ENCODE assay signal across 13 cellular contexts in genomic region chr2:127362486-127362885, GRCh38. TPM values are rescaled to one million over a fixed set of nuclear protein-coding genes. Genes with fewer than 3 reads are reported as not detected.
DNase-seq lines count a peak whose midpoint lies in the region; ATAC-seq and TF ChIP-seq lines count a peak whose summit lies in the region.
"Had no signal": no experiment of that assay in that cellular context is flagged by ENCODE, and none has a peak within 500 bp of the region (broad histone marks: within the 10 kb centered on the region; RNA-seq: fewer than 3 reads in every experiment).

No MANE protein-coding gene starts in this region.

- H3F3A ChIP-seq in smooth muscle cell (ENCODE audit: low read depth), result no peaks in the 10 kb centered on the region

- H3K27ac ChIP-seq in smooth muscle cell (ENCODE audit: low read depth) (peak overlapping the region; percentile 8), OCI-LY7 (ENCODE audit: low read depth, low read length, poor library complexity, severe bottlenecking) (no peak overlapping the region)
- H3K27ac ChIP-seq: BLaER1 had no signal

- no peaks in the 10 kb centered on the region for H3K4me1 ChIP-seq in smooth muscle cell (ENCODE audit: low read depth)
- H3K4me1 ChIP-seq in OCI-LY7 (ENCODE audit: insufficient read depth, low read length, poor library complexity, severe bottlenecking), result no peaks in the 10 kb centered on the region

- H3K9me2 ChIP-seq in OCI-LY7 (ENCODE audit: insufficient read depth, low read length), result no peaks in the 10 kb centered on the region

- CTCF ChIA-PET in Calu3 (lab: Charles Lee), result interaction anchor here (0.6 to 1.0 kb wide), 3 partner anchors 12 to 51 kb away, joined by 3 to 5 read pairs (median 4); no protein-coding TSS in a partner anchor
- CTCF ChIA-PET in OCI-LY7 (lab: Charles Lee; ENCODE audit: unreplicated experiment), result no interaction called here

- H3K4me1 Mint-ChIP-seq in Calu3 (ENCODE audit: low read depth, unreplicated experiment), result peaks cover 41% of the 10 kb centered on the region

- DNase-seq in Calu3 (no peak), NCI-H1105 (lab: John Stamatoyannopoulos, UW) (peak; percentile 2), smooth muscle cell (lab: John Stamatoyannopoulos, UW; ENCODE audit: unreplicated experiment) (no peak), MV-4-11 (lab: John Stamatoyannopoulos, UW) (no peak), OCI-LY7 (ENCODE audit: low spot score) (no peak), GM19240 (ENCODE audit: insufficient read length, low spot score) (no peak)
- DNase-seq: DMS153, DND-41, GF-D8 had no signal

- POLR2A ChIA-PET in OCI-LY7 (lab: Charles Lee), result interaction anchor here (1.0 kb wide), 1 partner anchor 38 kb away, joined by 3 read pairs; no protein-coding TSS in a partner anchor

- no peaks in the 10 kb centered on the region for H3K9me3 ChIP-seq in smooth muscle cell (replicated peaks; ENCODE audit: low read depth)
- H3K9me3 ChIP-seq in OCI-LY7 (ENCODE audit: low read length), result peaks cover 8% of the 10 kb centered on the region; the same call in 1 of the 2 replicates

- H3K27me3 Mint-ChIP-seq in Calu3 (ENCODE audit: unreplicated experiment), result no peaks in the 10 kb centered on the region

- no peaks in the 10 kb centered on the region for H3K27me3 ChIP-seq in smooth muscle cell (ENCODE audit: low read depth)
- H3K27me3 ChIP-seq: BLaER1 had no signal

- 81% methylated on average over 4 of the region's 4 CpGs for WGBS in smooth muscle cell (ENCODE audit: low lambda C conversion rate)

- no peak overlapping the region for H3K9ac ChIP-seq in smooth muscle cell (ENCODE audit: low read depth)
- H3K9ac ChIP-seq: BLaER1 had no signal

- BruUV-seq in Calu3 (replicated peaks; lab: Mats Ljungman, UMichigan), result no TSS peak
- no TSS peak for BruUV-seq in OCI-LY7 (replicated peaks; lab: Mats Ljungman, UMichigan)

- peaks cover 10% of the 10 kb centered on the region for H3K36me3 Mint-ChIP-seq in Calu3 (ENCODE audit: insufficient read depth, unreplicated experiment)

- no peak for TF ChIP-seq CTCF in Calu3 (IDR thresholded peaks at IDR 0.05; ENCODE audit: unreplicated experiment)
- TF ChIP-seq CTCF in smooth muscle cell (IDR thresholded peaks at IDR 0.05; ENCODE audit: borderline replicate concordance, insufficient read depth, poor library complexity, severe bottlenecking), result no peak
- no peak for TF ChIP-seq CTCF in OCI-LY7 (conservative IDR thresholded peaks at IDR 0.05; ENCODE audit: low read length)

- H3K9me3 Mint-ChIP-seq in Calu3 (ENCODE audit: low read depth, unreplicated experiment), result no peaks in the 10 kb centered on the region

- H3K4me2 ChIP-seq in smooth muscle cell (peak overlapping the region; percentile 32), OCI-LY7 (ENCODE audit: low read length) (no peak overlapping the region)
- H3K4me2 ChIP-seq: BLaER1 had no signal

- H3K36me3 ChIP-seq in smooth muscle cell (ENCODE audit: low read depth) (no peaks in the 10 kb centered on the region), OCI-LY7 (ENCODE audit: insufficient read depth, low read length) (0 out of 2 replicates have a peak, but pooled peaks cover 5% of the 10 kb centered on the region)

- H2AFZ ChIP-seq in smooth muscle cell (ENCODE audit: low read depth) (no peak overlapping the region), OCI-LY7 (ENCODE audit: low read length) (no peak overlapping the region)

- peak overlapping the region; percentile 61 for H3K4me3 Mint-ChIP-seq in Calu3 (ENCODE audit: low read depth, unreplicated experiment)

- ATAC-seq in SK-N-SH treated with all-trans-retinoic acid at 6 μM for 48 hours, result no peak
- ATAC-seq: K562 had no signal

- H3K27ac Mint-ChIP-seq in Calu3 (ENCODE audit: unreplicated experiment), result no peak overlapping the region

- intact Hi-C loops in Calu3 (cut with micrococcal nuclease; ENCODE audit: unreplicated experiment) (loop anchor here (5.0 kb wide), 1 partner anchor 115 kb away; no protein-coding TSS in a partner anchor), OCI-LY7 (cut with micrococcal nuclease; ENCODE audit: unreplicated experiment) (no loop called here)

- H3K4me3 ChIP-seq in smooth muscle cell (no peak overlapping the region), OCI-LY7 (ENCODE audit: low read depth, low read length, poor library complexity, severe bottlenecking) (no peak overlapping the region)
- H3K4me3 ChIP-seq: BLaER1, K562 had no signal

- H3K79me2 ChIP-seq in smooth muscle cell (ENCODE audit: low read depth), result peaks cover 99% of the 10 kb centered on the region
- peaks cover 94% of the 10 kb centered on the region for H3K79me2 ChIP-seq in OCI-LY7 (ENCODE audit: insufficient read depth, low read depth, low read length)

- H4K20me1 ChIP-seq in smooth muscle cell (ENCODE audit: low read depth) (peaks cover 100% of the 10 kb centered on the region), OCI-LY7 (ENCODE audit: insufficient read depth, low read length) (peaks cover 16% of the 10 kb centered on the region)

TF ChIP-seq in SK-N-SH treated with all-trans-retinoic acid at 6 μM for 48 hours, 23 proteins besides CTCF, POLR2A, EP300 and RAD21:
- TF ChIP-seq TCF4 (CRISPR knock-in tag; IDR thresholded peaks at IDR 0.05; ENCODE audit: borderline replicate concordance) (peak; percentile 18; the same call in 1 of the 2 replicates), ZNF565 (CRISPR knock-in tag; conservative IDR thresholded peaks at IDR 0.05; ENCODE audit: low read depth) (no peak)

RNA-seq across cellular contexts. Expression of gene MAP3K2, which starts 25.3 kb away (rescaled TPM):
- 60.4 and 60.9 TPM in 2 replicates for total RNA-seq in Calu3 (2022)
- 42.7 and 46.7 TPM in 2 replicates for total RNA-seq in smooth muscle cell
- 33.6 and 39.2 TPM in 2 replicates for polyA plus RNA-seq in smooth muscle cell
- total RNA-seq in OCI-LY7 (2014; rRNA removed; shearing (Covaris generic)), result 33.2 and 47.5 TPM in 2 replicates
- 52.5 and 55.9 TPM in 2 replicates for total RNA-seq in OCI-LY7 (2022)

RNA-seq across cellular contexts. Expression of gene PROC, which starts 55.7 kb away (rescaled TPM):
- 0.59 TPM in 1 of 2 replicates, not detected in the other for total RNA-seq in Calu3 (2022)
- total RNA-seq in smooth muscle cell, result 1.1 TPM in 1 of 2 replicates, not detected in the other
- 0.44 and 0.85 TPM in 2 replicates for polyA plus RNA-seq in smooth muscle cell
- 0.41 TPM in 1 of 2 replicates, not detected in the other for total RNA-seq in OCI-LY7 (2014; rRNA removed; shearing (Covaris generic))
- total RNA-seq in OCI-LY7 (2022), result 0.59 TPM in 1 of 2 replicates, not detected in the other
- total RNA-seq: A673, K562 had no signal
- polyA plus RNA-seq: K562 had no signal
